In the genomic region with DNA sequence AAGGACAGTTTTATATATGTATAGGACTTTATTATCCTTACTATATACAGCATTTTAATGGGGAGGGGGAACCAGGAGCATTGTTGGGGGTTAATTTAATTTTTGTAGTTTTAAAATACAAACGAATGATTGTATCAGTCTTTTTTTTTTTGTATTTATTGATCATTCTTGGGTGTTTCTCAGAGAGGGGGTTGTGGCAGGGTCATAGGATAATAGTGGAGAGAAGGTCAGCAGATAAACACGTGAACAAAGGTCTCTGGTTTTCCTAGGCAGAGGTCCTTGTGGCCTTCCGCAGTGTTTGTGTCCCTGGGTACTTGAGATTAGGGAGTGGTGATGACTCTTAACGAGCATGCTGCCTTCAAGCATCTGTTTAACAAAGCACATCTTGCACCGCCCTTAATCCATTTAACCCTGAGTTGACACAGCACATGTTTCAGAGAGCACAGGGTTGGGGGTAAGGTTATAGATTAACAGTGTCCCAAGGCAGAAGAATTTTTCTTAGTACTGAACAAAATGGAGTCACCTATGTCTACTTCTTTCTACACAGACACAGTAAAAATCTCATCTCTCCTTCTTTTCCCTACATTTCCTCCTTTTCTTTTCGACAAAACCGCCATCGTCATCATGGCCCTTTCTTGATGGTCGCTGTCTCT, we compare ENCODE assay signal across 1 cellular context.
TF ChIP-seq lines count a peak whose summit lies in the region.

No MANE protein-coding gene starts in this region.

TF ChIP-seq in HepG2, 621 proteins besides CTCF, POLR2A, EP300 and RAD21:
- TF ChIP-seq GATAD2A (CRISPR knock-in tag; IDR thresholded peaks at IDR 0.05): 0 out of 2 replicates have a peak, but pooled peaks have one; percentile 9
- TF ChIP-seq ZNF652 (CRISPR knock-in tag; IDR thresholded peaks at IDR 0.05; ENCODE audit: borderline replicate concordance, low read depth): 0 out of 2 replicates have a peak, but pooled peaks have one; percentile 52
- 0 out of 2 replicates have a peak, but pooled peaks have one; percentile 7 for TF ChIP-seq HNF4A (CRISPR knock-in tag; IDR thresholded peaks at IDR 0.05)
- peak; percentile 40; the same call in 1 of the 2 replicates for TF ChIP-seq ARID5B (CRISPR knock-in tag; IDR thresholded peaks at IDR 0.05)
- TF ChIP-seq RXRB (CRISPR knock-in tag; IDR thresholded peaks at IDR 0.05; ENCODE audit: borderline replicate concordance): peak; percentile 18; the same call in 1 of the 2 replicates
- peak; percentile 30; the same call in 1 of the 2 replicates for TF ChIP-seq MED1 (CRISPR knock-in tag; IDR thresholded peaks at IDR 0.05)
- TF ChIP-seq RARA (CRISPR knock-in tag; IDR thresholded peaks at IDR 0.05): peak; percentile 69
- peak; percentile 76 for TF ChIP-seq BCL6 (CRISPR knock-in tag; IDR thresholded peaks at IDR 0.05)
TF ChIP-seq in HepG2: peak in this region for 8; not testable (repeated sequence) for 613.
